In the genomic region with DNA sequence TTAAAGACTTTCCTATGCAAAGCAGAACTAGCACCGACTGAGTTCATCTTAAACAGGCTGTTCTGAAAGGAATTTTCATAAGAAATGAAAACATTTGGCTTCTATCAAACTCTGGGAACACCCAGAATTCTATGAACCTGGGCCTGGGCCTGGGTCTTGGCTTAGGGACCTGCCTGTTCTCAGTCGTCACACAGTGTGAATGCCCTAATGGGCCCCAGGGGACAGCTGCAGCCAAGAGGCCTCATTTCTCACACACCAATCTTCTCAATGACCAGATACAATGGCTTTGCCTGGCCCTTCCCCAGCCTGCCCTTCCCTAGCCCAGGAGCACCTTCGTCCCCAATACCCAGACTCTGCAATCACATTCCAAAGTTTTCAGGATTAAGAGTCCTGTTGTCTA, we compare ENCODE assay signal across 19 cellular contexts.
"Had no signal": no experiment of that assay in that cellular context is flagged by ENCODE, and none has a peak within 500 bp of the region (broad histone marks: within the 10 kb centered on the region; RNA-seq: fewer than 3 reads in every experiment).

No MANE protein-coding gene starts in this region.

- H3K4me2 ChIP-seq: hepatocyte had no signal

- H3K27me3 ChIP-seq: dorsolateral prefrontal cortex, hepatocyte, transverse colon, uterus had no signal

- H3K4me1 ChIP-seq: transverse colon, uterus had no signal

- H3K36me3 ChIP-seq: transverse colon, uterus had no signal

- ATAC-seq: activated CD8-positive, alpha-beta T cell treated with anti-CD3 and anti-CD28 coated beads, Interleukin-2, amount 10 ng/mL, durations not matched to agents 7 days and 5 days; left colon; natural killer cell treated with Interleukin-12 subunit alpha and Interleukin-12 subunit beta and Interleukin-15 and Interleukin-18, amount 100 ng/mL, for 72 hours had no signal

- H3K79me2 ChIP-seq: hepatocyte had no signal

- H3K9me3 ChIP-seq: transverse colon, uterus had no signal

- H3K27ac ChIP-seq: dorsolateral prefrontal cortex, hepatocyte, transverse colon, uterus had no signal

- H2AFZ ChIP-seq: hepatocyte had no signal

- H3K4me3 ChIP-seq: dorsolateral prefrontal cortex, hepatocyte, lung, transverse colon, uterus had no signal

- DNase-seq: activated CD4-positive, alpha-beta T cell treated with anti-CD3 and anti-CD28 coated beads for 48 hours; activated CD4-positive, CD25-positive, alpha-beta regulatory T cell; activated CD8-positive, alpha-beta T cell treated with anti-CD3 and anti-CD28 coated beads, Interleukin-2, amount 10 ng/mL, durations not matched to agents 7 days and 5 days; activated naive CD4-positive, alpha-beta T cell treated with anti-CD3 and anti-CD28 coated beads for 36 hours; activated T-cell treated with anti-CD3 and anti-CD28 coated beads, Interleukin-2, amount 50 U/mL, for 24 hours; anterior cingulate cortex; central memory CD4-positive, alpha-beta T cell; dorsolateral prefrontal cortex; left colon; stimulated activated CD4-positive, alpha-beta T cell treated with anti-CD3 and anti-CD28 coated beads, Interleukin-2, amount 100 ng/mL, for 24 hours; stimulated activated naive CD4-positive, alpha-beta T cell treated with Interleukin-2 at 50 U/mL for 16 hours; substantia nigra; transverse colon; uterus had no signal

- FAIRE-seq: colon, islet of Langerhans had no signal
